Comparison of ENCODE assay signal across 14 cellular contexts in the genomic region with DNA sequence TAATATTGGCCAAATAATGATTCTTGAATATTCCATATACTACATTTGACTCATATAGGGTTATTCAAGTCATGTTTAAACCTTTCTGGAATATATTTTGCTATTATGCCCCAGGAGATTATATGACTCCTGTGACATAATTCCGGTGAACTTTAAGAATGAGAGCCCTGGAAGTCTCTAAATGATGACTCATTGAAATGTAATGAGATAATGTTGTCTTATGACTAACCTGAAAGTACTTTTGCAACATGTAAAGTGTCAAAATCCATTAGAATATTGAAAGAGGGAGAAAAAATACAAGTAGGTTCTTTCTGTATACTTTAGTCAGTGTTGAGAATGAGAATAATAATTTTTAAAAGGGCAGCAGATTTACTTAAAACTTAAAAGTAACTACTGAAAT.
DNase-seq lines count a peak whose midpoint lies in the region; ATAC-seq, FAIRE-seq and TF ChIP-seq lines count a peak whose summit lies in the region.
"Had no signal": no experiment of that assay in that cellular context is flagged by ENCODE, and none has a peak within 500 bp of the region (broad histone marks: within the 10 kb centered on the region; RNA-seq: fewer than 3 reads in every experiment).

No MANE protein-coding gene starts in this region.

- peaks cover 8 to 10% of the 10 kb centered on the region in 2 donors for H3K9me3 Mint-ChIP-seq in natural killer cell
- H3K9me3 Mint-ChIP-seq: memory B cell had no signal

- H3K36me3 ChIP-seq in skeletal muscle satellite cell (ENCODE audit: insufficient read depth, low read length) (no peaks in the 10 kb centered on the region), HepG2 (replicated peaks in 1 of 2; ENCODE audit: control insufficient read depth in 1 of 2, insufficient read depth in 2 of 2, low read length in 2 of 2) (no peaks in the 10 kb centered on the region)

- H3K9me3 ChIP-seq in skeletal muscle satellite cell (replicated peaks; ENCODE audit: low read length), result no peaks in the 10 kb centered on the region
- peaks cover 45% of the 10 kb centered on the region for H3K9me3 ChIP-seq in HepG2 (ENCODE audit: low read length)
- H3K9me3 ChIP-seq: Caco-2 had no signal

- H3K4me3 ChIP-seq in skeletal muscle satellite cell (ENCODE audit: low read length) (no peak overlapping the region), HepG2 (replicated peaks in 1 of 3; ENCODE audit: insufficient read depth in 1 of 3, low read depth in 2 of 3, low read length in 3 of 3) (no peak overlapping the region)
- H3K4me3 ChIP-seq: SK-N-MC had no signal

- intact Hi-C loops in HepG2 (cut with micrococcal nuclease; ENCODE audit: unreplicated experiment), result no loop called here
- intact Hi-C loops in natural killer cell (cut with micrococcal nuclease), result no loop called here

- H3K4me1 Mint-ChIP-seq in natural killer cell, result no peaks in the 10 kb centered on the region
- H3K4me1 Mint-ChIP-seq: memory B cell had no signal

- no peak for TF ChIP-seq EP300 in HepG2 (IDR thresholded peaks at IDR 0.05; ENCODE audit: low read depth in 2 of 2, low read length in 2 of 2)
- no peak for TF ChIP-seq EP300 in HepG2 (CRISPR knock-in tag; IDR thresholded peaks at IDR 0.05; ENCODE audit: borderline replicate concordance)

- no peak overlapping the region for H3K27ac Mint-ChIP-seq in natural killer cell
- H3K27ac Mint-ChIP-seq: memory B cell had no signal

- ATAC-seq in GM18519 (IDR thresholded peaks at IDR 0.05; ENCODE audit: low FRiP score, unreplicated experiment) (no peak), HepG2 (no peak), natural killer cell (no peak), HG02970 (IDR thresholded peaks at IDR 0.05; ENCODE audit: low FRiP score, unreplicated experiment) (no peak)

- no peak for TF ChIP-seq POLR2A in HepG2 (IDR thresholded peaks at IDR 0.05; ENCODE audit: insufficient read depth in 1 of 2, low read depth in 2 of 2, low read length in 2 of 2)

- DNase-seq in HCEC 1CT (peak; percentile 84), SK-MEL-5 (ENCODE audit: low read depth, low spot score) (peak; percentile 55), fibroblast of peridontal ligament (ENCODE audit: extremely low read depth) (peak; percentile 70), HepG2 (ENCODE audit: low spot score) (no peak), natural killer cell (no peak)
- DNase-seq: Caco-2; central memory CD4-positive, alpha-beta T cell; NCI-H82; substantia nigra had no signal

- H3K36me3 Mint-ChIP-seq in natural killer cell, result no peaks in the 10 kb centered on the region
- H3K36me3 Mint-ChIP-seq: memory B cell had no signal

- H3K4me1 ChIP-seq in skeletal muscle satellite cell (ENCODE audit: control insufficient read depth, insufficient read depth, low read length) (peaks cover 25% of the 10 kb centered on the region), HepG2 (ENCODE audit: insufficient read depth, low read length) (no peaks in the 10 kb centered on the region)
- H3K4me1 ChIP-seq: Caco-2 had no signal

- H2AFZ ChIP-seq in HepG2 (ENCODE audit: low read length), result no peak overlapping the region

- TF ChIP-seq CTCF in HepG2 (CRISPR knock-in tag; IDR thresholded peaks at IDR 0.05) (no peak), natural killer cell (IDR thresholded peaks at IDR 0.05) (no peak)

- no peaks in the 10 kb centered on the region for H3K79me2 ChIP-seq in HepG2 (ENCODE audit: insufficient read depth, low read length)

- no peak overlapping the region for H3K27ac ChIP-seq in HepG2 (ENCODE audit: extremely low read length, insufficient read depth, low read length)
- H3K27ac ChIP-seq: SK-N-MC had no signal

- FAIRE-seq in HepG2 (lab: Jason Lieb, UNC), result no peak

- H3K4me3 Mint-ChIP-seq in natural killer cell, result no peak overlapping the region
- H3K4me3 Mint-ChIP-seq: memory B cell had no signal

- H3K27me3 ChIP-seq in skeletal muscle satellite cell (ENCODE audit: control insufficient read depth, insufficient read depth, low read length), result no peaks in the 10 kb centered on the region
- no peaks in the 10 kb centered on the region for H3K27me3 ChIP-seq in HepG2 (ENCODE audit: control insufficient read depth in 1 of 2, insufficient read depth in 2 of 2, low read length in 2 of 2)

- H3K27me3 Mint-ChIP-seq in natural killer cell (ENCODE audit: low read depth in 2 of 2), result no peaks in the 10 kb centered on the region
- H3K27me3 Mint-ChIP-seq: memory B cell had no signal

- H3K4me2 ChIP-seq in skeletal muscle satellite cell (ENCODE audit: low read length) (peak overlapping the region; percentile 37), HepG2 (ENCODE audit: low read depth, low read length) (no peak overlapping the region)

- BruUV-seq in HepG2 (replicated peaks; lab: Mats Ljungman, UMichigan), result no TSS peak

- H4K20me1 ChIP-seq in HepG2 (ENCODE audit: insufficient read depth, low read length), result no peaks in the 10 kb centered on the region

- in situ Hi-C loops in SK-MEL-5 (cut with HindIII; ENCODE audit: low pct_unique_long_range_greater_than_20kb, low sequenced_read_pairs) (no loop called here), HepG2 (cut with HindIII; ENCODE audit: extremely low pct_ligation_motif_present, low pct_unique_long_range_greater_than_20kb) (no loop called here)

- TF ChIP-seq RAD21 in HepG2 (CRISPR knock-in tag; IDR thresholded peaks at IDR 0.05), result no peak

- 0% methylated on average over 1 of the region's 1 CpG for WGBS in HepG2 (ENCODE audit: low lambda C conversion rate)

- CTCF ChIA-PET in HepG2 (lab: Yijun Ruan, JAX; ENCODE audit: low intra/inter-chr PET ratio, low total read pairs), result no interaction called here

- POLR2A ChIA-PET in HepG2 (lab: Yijun Ruan, JAX), result no interaction called here

- H3K9ac ChIP-seq in skeletal muscle satellite cell (ENCODE audit: low read depth, low read length), result peak overlapping the region; percentile 26
- H3K9ac ChIP-seq in HepG2 (ENCODE audit: insufficient read depth, low read depth, low read length), result no peak overlapping the region

TF ChIP-seq in HepG2, 621 proteins besides CTCF, POLR2A, EP300 and RAD21:
- TF ChIP-seq, protein P1, sequence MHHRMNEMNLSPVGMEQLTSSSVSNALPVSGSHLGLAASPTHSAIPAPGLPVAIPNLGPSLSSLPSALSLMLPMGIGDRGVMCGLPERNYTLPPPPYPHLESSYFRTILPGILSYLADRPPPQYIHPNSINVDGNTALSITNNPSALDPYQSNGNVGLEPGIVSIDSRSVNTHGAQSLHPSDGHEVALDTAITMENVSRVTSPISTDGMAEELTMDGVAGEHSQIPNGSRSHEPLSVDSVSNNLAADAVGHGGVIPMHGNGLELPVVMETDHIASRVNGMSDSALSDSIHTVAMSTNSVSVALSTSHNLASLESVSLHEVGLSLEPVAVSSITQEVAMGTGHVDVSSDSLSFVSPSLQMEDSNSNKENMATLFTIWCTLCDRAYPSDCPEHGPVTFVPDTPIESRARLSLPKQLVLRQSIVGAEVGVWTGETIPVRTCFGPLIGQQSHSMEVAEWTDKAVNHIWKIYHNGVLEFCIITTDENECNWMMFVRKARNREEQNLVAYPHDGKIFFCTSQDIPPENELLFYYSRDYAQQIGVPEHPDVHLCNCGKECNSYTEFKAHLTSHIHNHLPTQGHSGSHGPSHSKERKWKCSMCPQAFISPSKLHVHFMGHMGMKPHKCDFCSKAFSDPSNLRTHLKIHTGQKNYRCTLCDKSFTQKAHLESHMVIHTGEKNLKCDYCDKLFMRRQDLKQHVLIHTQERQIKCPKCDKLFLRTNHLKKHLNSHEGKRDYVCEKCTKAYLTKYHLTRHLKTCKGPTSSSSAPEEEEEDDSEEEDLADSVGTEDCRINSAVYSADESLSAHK (CRISPR knock-in tag; IDR thresholded peaks at IDR 0.05; ENCODE audit: borderline replicate concordance), result no peak
- TF ChIP-seq MAFK (conservative IDR thresholded peaks at IDR 0.05 in 1 of 2, IDR thresholded peaks at IDR 0.05 in 1 of 2; ENCODE audit: low read length in 2 of 2), result peak in 1 of 2 experiments; percentile 38; a peak in 1 of 4 replicates

Comparison
In these comparisons a context has a peak if more than half of its experiments do, and no peak if none do; other contexts are left out.
1. DNase-seq: peak in HCEC 1CT (single experiment), SK-MEL-5 (single experiment) and fibroblast of peridontal ligament (single experiment); none in HepG2 (single experiment) and natural killer cell (single experiment).